In the genomic region with DNA sequence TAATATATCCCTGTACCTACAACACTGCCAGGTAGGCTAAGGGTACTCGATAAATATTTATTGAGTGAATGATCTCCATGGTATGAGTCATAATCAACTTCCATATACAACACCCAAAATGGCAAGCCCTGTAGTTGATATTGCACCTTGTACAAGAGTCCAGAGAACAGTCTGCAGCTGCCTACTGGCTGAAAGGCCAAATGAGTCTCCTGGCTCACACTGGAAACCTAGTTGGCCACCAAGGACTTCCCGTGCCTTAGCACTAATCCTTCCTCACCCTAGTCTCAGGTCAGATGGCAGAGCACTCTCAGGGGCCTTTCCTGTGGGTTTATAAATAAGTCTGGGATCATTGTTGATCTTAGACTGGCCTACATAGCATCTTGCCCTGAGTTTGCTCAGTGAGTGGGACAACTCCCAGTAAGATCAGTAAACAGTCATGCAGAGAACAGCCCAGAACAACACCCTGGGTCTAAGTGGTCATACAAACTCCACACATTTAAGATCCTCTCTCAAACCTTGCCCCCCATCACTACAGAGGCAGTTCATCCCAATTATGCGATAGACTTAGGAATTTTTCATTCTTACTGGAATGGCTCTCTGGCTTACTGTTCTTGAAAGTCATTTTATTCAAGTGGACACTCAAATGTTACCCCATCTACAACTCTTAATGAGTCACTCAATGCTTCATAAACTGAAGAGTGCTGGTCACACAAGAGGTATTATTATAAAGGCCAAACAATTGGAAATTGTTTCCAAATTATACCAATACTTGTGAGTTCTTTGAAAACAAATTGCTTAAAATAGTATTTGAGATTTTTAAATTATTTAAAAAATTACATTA, we compare ENCODE assay signal across 20 cellular contexts. TPM values are rescaled to one million over a fixed set of nuclear protein-coding genes. Genes with fewer than 3 reads are reported as not detected.
"Had no signal": no experiment of that assay in that cellular context is flagged by ENCODE, and none has a peak within 500 bp of the region (broad histone marks: within the 10 kb centered on the region; RNA-seq: fewer than 3 reads in every experiment).

No MANE protein-coding gene starts in this region.

- H3K36me3 Mint-ChIP-seq: immature natural killer cell; memory B cell; neural progenitor cell; stimulated activated memory B cell treated with anti-CD40 and anti-IgM and Interleukin-4, amounts not matched to agents 10 μg/mL and 1 μg/mL and 100 μg/mL, for 72 hours had no signal

- H3K36me3 ChIP-seq: neural progenitor cell, ovary, right atrium auricular region, spleen had no signal

- H3K9me3 ChIP-seq: body of pancreas, ovary had no signal

- H3K9ac ChIP-seq: neural progenitor cell had no signal

- H3K27ac Mint-ChIP-seq: activated T-helper 2 cell treated with anti-CD3 and anti-CD28 coated beads, Interferon-gamma antibody, Interleukin-2, Interleukin-4, amounts not matched to agents 10 μg/mL and 5 μg/mL and 100 μg/mL, durations not matched to agents 14 hours and 24 hours and 36 hours; endodermal cell; immature natural killer cell; memory B cell; neural progenitor cell; stimulated activated memory B cell treated with anti-CD40 and anti-IgM and Interleukin-4, amounts not matched to agents 10 μg/mL and 1 μg/mL and 100 μg/mL, for 72 hours had no signal

- H3K4me3 ChIP-seq: body of pancreas, neural progenitor cell, ovary, right atrium auricular region, spleen had no signal

- H3K27me3 ChIP-seq: body of pancreas, neural progenitor cell, ovary, right atrium auricular region, spleen had no signal

- H3K4me1 ChIP-seq: body of pancreas, neural progenitor cell, right atrium auricular region, spleen had no signal

- DNase-seq: activated CD4-positive, alpha-beta T cell treated with anti-CD3 and anti-CD28 coated beads, Interleukin-2, amount 50 U/mL, for 1 hour; activated naive CD4-positive, alpha-beta T cell treated with anti-CD3 and anti-CD28 coated beads, Interleukin-2, amount 50 U/mL, for 16 hours; activated T-cell treated with anti-CD3 and anti-CD28 coated beads for 4 hours; body of pancreas; central memory CD4-positive, alpha-beta T cell; dermis blood vessel endothelial cell; endodermal cell; immature natural killer cell; ovary; spleen; stimulated activated CD4-positive, alpha-beta T cell treated with anti-CD3 and anti-CD28 coated beads, Interleukin-1b, Interleukin-23, amount 100 ng/mL, for 48 hours; trophoblast cell had no signal

- H3K4me3 Mint-ChIP-seq: endodermal cell; immature natural killer cell; memory B cell; neural progenitor cell; stimulated activated memory B cell treated with anti-CD40 and anti-IgM and Interleukin-4, amounts not matched to agents 10 μg/mL and 1 μg/mL and 100 μg/mL, for 72 hours had no signal

- H3K27ac ChIP-seq: body of pancreas, neural progenitor cell, ovary, right atrium auricular region, spleen had no signal

- H3K9me3 Mint-ChIP-seq: activated T-helper 2 cell treated with anti-CD3 and anti-CD28 coated beads, Interferon-gamma antibody, Interleukin-2, Interleukin-4, amounts not matched to agents 10 μg/mL and 5 μg/mL and 100 μg/mL, durations not matched to agents 14 hours and 24 hours and 36 hours; neural progenitor cell had no signal

- ATAC-seq: body of pancreas; stimulated activated memory B cell treated with anti-CD40 and anti-IgM and Interleukin-4, amounts not matched to agents 10 μg/mL and 1 μg/mL and 100 μg/mL, for 72 hours had no signal

- H3K27me3 Mint-ChIP-seq: stimulated activated memory B cell treated with anti-CD40 and anti-IgM and Interleukin-4, amounts not matched to agents 10 μg/mL and 1 μg/mL and 100 μg/mL, for 72 hours had no signal

- H3K4me1 Mint-ChIP-seq: endodermal cell; immature natural killer cell; memory B cell; neural progenitor cell; stimulated activated memory B cell treated with anti-CD40 and anti-IgM and Interleukin-4, amounts not matched to agents 10 μg/mL and 1 μg/mL and 100 μg/mL, for 72 hours had no signal

RNA-seq across cellular contexts. Expression of a gene that starts 28.9 kb away (rescaled TPM):
- total RNA-seq: activated CD8-positive, alpha-beta memory T cell treated with anti-CD3 and anti-CD28 coated beads for 36 hours; activated T-helper 2 cell treated with anti-CD3 and anti-CD28 coated beads, Interferon-gamma antibody, Interleukin-2, Interleukin-4, amounts not matched to agents 10 μg/mL and 5 μg/mL and 100 μg/mL, durations not matched to agents 14 hours and 24 hours and 36 hours; body of pancreas; dermis blood vessel endothelial cell; endodermal cell; right atrium auricular region; spleen; subcutaneous adipose tissue; T-helper 2 cell treated with Interferon-gamma antibody and Interleukin-4, amounts not matched to agents 100 ng/mL and 5 ng/mL, for 36 hours had no signal
